In genomic region chr10:28664369-28664740, GRCh38 we compare ENCODE assay signal across 11 cellular contexts. TPM values are rescaled to one million over a fixed set of nuclear protein-coding genes. Genes with fewer than 3 reads are reported as not detected.
DNase-seq lines count a peak whose midpoint lies in the region; ATAC-seq and TF ChIP-seq lines count a peak whose summit lies in the region.
"Had no signal": no experiment of that assay in that cellular context is flagged by ENCODE, and none has a peak within 500 bp of the region (broad histone marks: within the 10 kb centered on the region; RNA-seq: fewer than 3 reads in every experiment).

No MANE protein-coding gene starts in this region.

- DNase-seq in HCT116 (ENCODE audit: low read depth, low spot score) (no peak), astrocyte of the spinal cord (ENCODE audit: low read depth, low spot score) (peak; percentile 40), foreskin fibroblast (peak; percentile 48 to 69), smooth muscle cell (lab: John Stamatoyannopoulos, UW; ENCODE audit: unreplicated experiment) (no peak), esophagus squamous epithelium (lab: John Stamatoyannopoulos, UW) (no peak), SHP77 treated with DMSO at 0.1 percent for 48 hours (lab: John Stamatoyannopoulos, UW) (no peak), body of pancreas (no peak)

- no peak for TF ChIP-seq POLR2A in HCT116 (IDR thresholded peaks at IDR 0.05; ENCODE audit: borderline replicate concordance, extremely low read depth, insufficient read depth, insufficient read length)
- no peak for TF ChIP-seq POLR2A in esophagus squamous epithelium (IDR thresholded peaks at IDR 0.05)
- no peak for TF ChIP-seq POLR2A in body of pancreas (IDR thresholded peaks at IDR 0.05)

- peaks cover 29% of the 10 kb centered on the region for H3F3A ChIP-seq in smooth muscle cell (ENCODE audit: low read depth)

- H3K4me1 ChIP-seq in HCT116 (ENCODE audit: control insufficient read depth in 1 of 2, insufficient read depth in 2 of 2, low read length in 2 of 2) (peaks cover 0 to 20% of the 10 kb centered on the region in 2 experiments; a peak in 2 of 4 replicates), smooth muscle cell (ENCODE audit: low read depth) (peaks cover 12% of the 10 kb centered on the region), esophagus squamous epithelium (peaks cover 3 to 12% (median 10%) of the 10 kb centered on the region in 3 donors), body of pancreas (peaks cover 18% of the 10 kb centered on the region)

- no peak overlapping the region for H3K9ac ChIP-seq in HCT116 (ENCODE audit: low read length)
- H3K9ac ChIP-seq in smooth muscle cell (ENCODE audit: low read depth), result no peak overlapping the region
- H3K9ac ChIP-seq: BLaER1 treated with 17β-estradiol and CSF1 and Interleukin-3, amounts not matched to agents 10 nM and 100 nM had no signal

- H3K36me3 ChIP-seq in HCT116 (ENCODE audit: control insufficient read depth in 1 of 2, insufficient read depth in 2 of 2, low read length in 2 of 2) (no peaks in the 10 kb centered on the region), smooth muscle cell (ENCODE audit: low read depth) (no peaks in the 10 kb centered on the region), esophagus squamous epithelium (no peaks in the 10 kb centered on the region), body of pancreas (replicated peaks in 1 of 2; ENCODE audit: insufficient read depth in 1 of 2, low read depth in 2 of 2) (no peaks in the 10 kb centered on the region)
- H3K36me3 ChIP-seq: BLaER1 treated with 17β-estradiol and CSF1 and Interleukin-3, amounts not matched to agents 10 nM and 100 nM had no signal

- ATAC-seq in HCT116 (no peak), HG02678 (IDR thresholded peaks at IDR 0.05; ENCODE audit: unreplicated experiment) (no peak), body of pancreas (no peak)

- TF ChIP-seq RAD21 in HCT116 (IDR thresholded peaks at IDR 0.05; ENCODE audit: low read depth), result no peak

- no peaks in the 10 kb centered on the region for H4K20me1 ChIP-seq in HCT116 (ENCODE audit: insufficient read depth)
- no peaks in the 10 kb centered on the region for H4K20me1 ChIP-seq in smooth muscle cell (ENCODE audit: low read depth)
- H4K20me1 ChIP-seq: BLaER1 treated with 17β-estradiol and CSF1 and Interleukin-3, amounts not matched to agents 10 nM and 100 nM had no signal

- no peak overlapping the region for H3K27ac ChIP-seq in HCT116 (ENCODE audit: low read depth, low read length)
- H3K27ac ChIP-seq in smooth muscle cell (ENCODE audit: low read depth), result peak overlapping the region; percentile 75
- H3K27ac ChIP-seq in esophagus squamous epithelium, result no peak overlapping the region
- H3K27ac ChIP-seq in body of pancreas, result no peak overlapping the region
- H3K27ac ChIP-seq: BLaER1 treated with 17β-estradiol and CSF1 and Interleukin-3, amounts not matched to agents 10 nM and 100 nM had no signal

- POLR2A ChIA-PET in HCT116 (lab: Charles Lee), result interaction anchor here (0.6 to 1.1 kb wide), 2 partner anchors 327 to 465 kb away, joined by 4 to 6 read pairs; no protein-coding TSS in a partner anchor

- H3K4me3 ChIP-seq in HCT116 (replicated peaks in 1 of 2; ENCODE audit: low read depth in 1 of 2, low read length in 2 of 2) (no peak overlapping the region), astrocyte of the spinal cord (ENCODE audit: low read depth, low read length) (no peak overlapping the region), foreskin fibroblast (ENCODE audit: low read depth in 1 of 2, low read length in 2 of 2) (no peak overlapping the region), smooth muscle cell (no peak overlapping the region), esophagus squamous epithelium (no peak overlapping the region), body of pancreas (no peak overlapping the region)
- H3K4me3 ChIP-seq: BLaER1 treated with 17β-estradiol and CSF1 and Interleukin-3, amounts not matched to agents 10 nM and 100 nM; lung had no signal

- H3K9me3 ChIP-seq in HCT116 (ENCODE audit: control insufficient read depth in 1 of 2, insufficient read depth in 1 of 2, low read depth in 1 of 2, low read length in 2 of 2) (no peaks in the 10 kb centered on the region), smooth muscle cell (replicated peaks; ENCODE audit: low read depth) (no peaks in the 10 kb centered on the region), esophagus squamous epithelium (no peaks in the 10 kb centered on the region), body of pancreas (no peaks in the 10 kb centered on the region)
- H3K9me3 ChIP-seq: BLaER1 treated with 17β-estradiol and CSF1 and Interleukin-3, amounts not matched to agents 10 nM and 100 nM had no signal

- WGBS in smooth muscle cell (ENCODE audit: low lambda C conversion rate), result 22% methylated on average over 6 of the region's 6 CpGs
- WGBS in esophagus squamous epithelium, 2 donors, result 30 to 40% methylated on average over 6 of the region's 6 CpGs
- WGBS in body of pancreas, 2 donors, result 53 to 60% methylated on average over 6 of the region's 6 CpGs

- BruUV-seq in HCT116 (replicated peaks; lab: Mats Ljungman, UMichigan), result no TSS peak

- H3K9me2 ChIP-seq in HCT116 (ENCODE audit: insufficient read depth), result no peaks in the 10 kb centered on the region

- TF ChIP-seq CTCF in HCT116 (IDR thresholded peaks at IDR 0.05 in 2 of 3, conservative IDR thresholded peaks at IDR 0.05 in 1 of 3; ENCODE audit: borderline replicate concordance in 1 of 3, insufficient read depth in 1 of 3, low read depth in 2 of 3, low read length in 2 of 3) (no peak), astrocyte of the spinal cord (IDR thresholded peaks at IDR 0.05; ENCODE audit: low read depth, low read length) (no peak), foreskin fibroblast (IDR thresholded peaks at IDR 0.05; ENCODE audit: low read depth, low read length) (no peak), smooth muscle cell (IDR thresholded peaks at IDR 0.05; ENCODE audit: borderline replicate concordance, insufficient read depth, poor library complexity, severe bottlenecking) (no peak), esophagus squamous epithelium (IDR thresholded peaks at IDR 0.05) (no peak), body of pancreas (IDR thresholded peaks at IDR 0.05) (no peak)

- no peaks in the 10 kb centered on the region for H3K79me2 ChIP-seq in HCT116 (ENCODE audit: insufficient read depth, low read length)
- H3K79me2 ChIP-seq in smooth muscle cell (ENCODE audit: low read depth), result peaks cover 5% of the 10 kb centered on the region

- H3K27me3 ChIP-seq in HCT116 (ENCODE audit: insufficient read depth, low read length), result no peaks in the 10 kb centered on the region
- H3K27me3 ChIP-seq in smooth muscle cell (ENCODE audit: low read depth), result no peaks in the 10 kb centered on the region
- peaks cover 0 to 52% (median 6%) of the 10 kb centered on the region in 4 donors for H3K27me3 ChIP-seq in esophagus squamous epithelium
- H3K27me3 ChIP-seq in body of pancreas, result peaks cover 0 to 16% of the 10 kb centered on the region in 2 donors

- in situ Hi-C loops in astrocyte of the spinal cord (cut with HindIII; ENCODE audit: low sequenced_read_pairs), result no loop called here

- intact Hi-C loops in HCT116 (cut with micrococcal nuclease), result loop anchor here (1.0 to 5.0 kb wide), 3 partner anchors 466 to 640 kb away; no protein-coding TSS in a partner anchor
- intact Hi-C loops in esophagus squamous epithelium (cut with DNase I), result no loop called here
- intact Hi-C loops in body of pancreas (cut with DNase I), result loop anchor here (5.0 to 10.0 kb wide), 2 partner anchors 460 to 643 kb away; no protein-coding TSS in a partner anchor

- peak overlapping the region; percentile 77 for H2AFZ ChIP-seq in HCT116 (ENCODE audit: low read depth, low read length, poor library complexity, severe bottlenecking)
- H2AFZ ChIP-seq in smooth muscle cell (ENCODE audit: low read depth), result no peak overlapping the region

- CTCF ChIA-PET in HCT116 (lab: Charles Lee), result interaction anchor here (0.6 to 3.3 kb wide), 23 partner anchors 8 to 640 kb away, joined by 3 to 87 read pairs (median 5); no protein-coding TSS in a partner anchor

- H3K4me2 ChIP-seq in HCT116 (ENCODE audit: low read length) (no peak overlapping the region), smooth muscle cell (peak overlapping the region; percentile 75)
- H3K4me2 ChIP-seq: BLaER1 treated with 17β-estradiol and CSF1 and Interleukin-3, amounts not matched to agents 10 nM and 100 nM had no signal

- RAD21 ChIA-PET in HCT116 (lab: Charles Lee; ENCODE audit: low non-redundant PET in 1 of 2, low total read pairs in 2 of 2, uncharacterized antibody in 2 of 2, unreplicated experiment in 2 of 2), result interaction anchor here (0.9 to 2.7 kb wide), 9 partner anchors 9 to 640 kb away, joined by 3 to 34 read pairs (median 3); no protein-coding TSS in a partner anchor

TF ChIP-seq in HCT116, 20 proteins besides CTCF, POLR2A, EP300 and RAD21 (continues in another document):
- no peak for TF ChIP-seq ZFX (IDR thresholded peaks at IDR 0.05)
- TF ChIP-seq SIN3A (IDR thresholded peaks at IDR 0.05; ENCODE audit: low read depth), result no peak
- TF ChIP-seq EZH2phosphoT487 (IDR thresholded peaks at IDR 0.05; ENCODE audit: borderline replicate concordance), result no peak
- no peak for TF ChIP-seq ELF1 (IDR thresholded peaks at IDR 0.05; ENCODE audit: borderline replicate concordance, low read depth)
- TF ChIP-seq CBX3 (IDR thresholded peaks at IDR 0.05; ENCODE audit: low read depth), result no peak
- no peak for TF ChIP-seq FOSL1 (IDR thresholded peaks at IDR 0.05; ENCODE audit: low read depth)
- TF ChIP-seq SP1 (IDR thresholded peaks at IDR 0.05; ENCODE audit: low read depth), result no peak

RNA-seq across cellular contexts. Expression of gene BAMBI, which starts 13.0 kb away (rescaled TPM):
- total RNA-seq in HCT116 (2021; ENCODE audit: unreplicated experiment) (6.2 TPM), smooth muscle cell (621 and 648 TPM in 2 replicates), esophagus squamous epithelium (1 to 10 TPM; 2.5 to 6.8 (median 4.4) TPM), body of pancreas (10 to 100 TPM in 1 of 2 donors, 1 to 10 TPM in 1; 9.1 to 26.0 TPM)
- polyA plus RNA-seq in HCT116 (2012), result 7.2 and 10.1 TPM in 2 replicates
- 878 and 879 TPM in 2 replicates for polyA plus RNA-seq in smooth muscle cell
- polyA plus RNA-seq: naive thymus-derived CD4-positive, alpha-beta T cell had no signal

Comparison
In these comparisons a context has a peak if more than half of its experiments do, and no peak if none do; other contexts are left out.
1. DNase-seq: peak in astrocyte of the spinal cord (single experiment) and foreskin fibroblast (2 of 2); none in HCT116 (single experiment), smooth muscle cell (single experiment), esophagus squamous epithelium (single experiment), SHP77 treated with DMSO at 0.1 percent for 48 hours (single experiment) and body of pancreas (0 of 4).
2. RNA of gene BAMBI, which starts 13.0 kb away (total RNA-seq): 621 to 648 TPM in smooth muscle cell; 9.1 to 26.0 TPM in body of pancreas, 6.2 TPM in HCT116 (single experiment) and 2.5 to 6.8 TPM in esophagus squamous epithelium; every median in the first group is over 10 times any median in the second.